In the genomic region with DNA sequence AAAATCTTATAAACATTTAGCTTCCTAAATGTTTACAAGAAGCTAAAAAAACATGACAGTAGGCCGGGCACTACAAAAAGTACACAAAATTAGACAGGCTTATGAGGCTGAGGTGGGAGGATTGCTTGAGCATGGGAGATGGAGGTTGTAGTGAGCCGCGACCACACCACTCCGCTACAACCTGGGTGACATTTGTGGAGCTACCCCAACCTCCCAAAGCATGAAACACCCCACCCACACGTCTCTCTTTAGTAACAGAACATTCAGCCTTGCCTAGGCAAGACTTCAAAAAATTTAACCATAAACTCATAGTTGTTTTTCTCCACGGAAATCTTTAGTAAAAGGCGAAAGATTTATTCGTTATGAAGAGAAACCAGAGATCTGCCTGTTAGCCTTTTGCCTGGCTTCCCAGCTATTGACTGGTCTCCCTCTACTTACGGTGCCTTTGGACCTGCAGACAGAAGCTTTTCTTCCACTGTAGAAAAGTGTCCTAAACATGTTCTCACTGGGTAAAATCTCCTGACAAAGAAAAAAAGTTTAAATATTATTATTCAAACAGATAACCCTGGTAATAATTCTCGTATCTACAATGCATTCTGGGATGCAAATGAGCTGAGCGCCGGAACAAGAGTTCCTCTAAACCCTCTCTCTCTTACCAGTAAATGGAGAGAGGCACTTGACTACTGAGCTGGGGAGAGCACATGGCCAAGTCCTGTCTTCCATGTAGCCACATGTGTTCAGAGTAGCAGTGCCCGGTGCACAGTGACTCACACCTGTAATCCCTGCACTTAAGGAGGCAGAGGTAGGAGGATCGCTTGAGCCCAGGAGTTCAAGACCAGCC, we compare ENCODE assay signal across 1 cellular context.
A peak's percentile ranks its signal among the peaks of the same experiment; 100 is the strongest.
TF ChIP-seq lines count a peak whose summit lies in the region.

No MANE protein-coding gene starts in this region.

TF ChIP-seq in HepG2, 621 proteins besides CTCF, POLR2A, EP300 and RAD21 (continued from another document and continues in another):
- TF ChIP-seq, protein P1, sequence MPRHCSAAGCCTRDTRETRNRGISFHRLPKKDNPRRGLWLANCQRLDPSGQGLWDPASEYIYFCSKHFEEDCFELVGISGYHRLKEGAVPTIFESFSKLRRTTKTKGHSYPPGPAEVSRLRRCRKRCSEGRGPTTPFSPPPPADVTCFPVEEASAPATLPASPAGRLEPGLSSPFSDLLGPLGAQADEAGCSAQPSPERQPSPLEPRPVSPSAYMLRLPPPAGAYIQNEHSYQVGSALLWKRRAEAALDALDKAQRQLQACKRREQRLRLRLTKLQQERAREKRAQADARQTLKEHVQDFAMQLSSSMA (CRISPR knock-in tag; IDR thresholded peaks at IDR 0.05): no peak
- TF ChIP-seq ZBTB42 (CRISPR knock-in tag; IDR thresholded peaks at IDR 0.05): peak; percentile 83; the same call in 1 of the 2 replicates
- TF ChIP-seq, protein P2, sequence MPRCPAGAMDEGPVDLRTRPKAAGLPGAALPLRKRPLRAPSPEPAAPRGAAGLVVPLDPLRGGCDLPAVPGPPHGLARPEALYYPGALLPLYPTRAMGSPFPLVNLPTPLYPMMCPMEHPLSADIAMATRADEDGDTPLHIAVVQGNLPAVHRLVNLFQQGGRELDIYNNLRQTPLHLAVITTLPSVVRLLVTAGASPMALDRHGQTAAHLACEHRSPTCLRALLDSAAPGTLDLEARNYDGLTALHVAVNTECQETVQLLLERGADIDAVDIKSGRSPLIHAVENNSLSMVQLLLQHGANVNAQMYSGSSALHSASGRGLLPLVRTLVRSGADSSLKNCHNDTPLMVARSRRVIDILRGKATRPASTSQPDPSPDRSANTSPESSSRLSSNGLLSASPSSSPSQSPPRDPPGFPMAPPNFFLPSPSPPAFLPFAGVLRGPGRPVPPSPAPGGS (CRISPR knock-in tag; IDR thresholded peaks at IDR 0.05): no peak
- no peak for TF ChIP-seq NFE2 (CRISPR knock-in tag; IDR thresholded peaks at IDR 0.05)
- no peak for TF ChIP-seq TCF7 (IDR thresholded peaks at IDR 0.05; ENCODE audit: low read depth)
- TF ChIP-seq TGIF2 (CRISPR knock-in tag; IDR thresholded peaks at IDR 0.05): peak; percentile 90
- TF ChIP-seq ZFP62 (CRISPR knock-in tag; IDR thresholded peaks at IDR 0.05): no peak
- TF ChIP-seq, protein P3, sequence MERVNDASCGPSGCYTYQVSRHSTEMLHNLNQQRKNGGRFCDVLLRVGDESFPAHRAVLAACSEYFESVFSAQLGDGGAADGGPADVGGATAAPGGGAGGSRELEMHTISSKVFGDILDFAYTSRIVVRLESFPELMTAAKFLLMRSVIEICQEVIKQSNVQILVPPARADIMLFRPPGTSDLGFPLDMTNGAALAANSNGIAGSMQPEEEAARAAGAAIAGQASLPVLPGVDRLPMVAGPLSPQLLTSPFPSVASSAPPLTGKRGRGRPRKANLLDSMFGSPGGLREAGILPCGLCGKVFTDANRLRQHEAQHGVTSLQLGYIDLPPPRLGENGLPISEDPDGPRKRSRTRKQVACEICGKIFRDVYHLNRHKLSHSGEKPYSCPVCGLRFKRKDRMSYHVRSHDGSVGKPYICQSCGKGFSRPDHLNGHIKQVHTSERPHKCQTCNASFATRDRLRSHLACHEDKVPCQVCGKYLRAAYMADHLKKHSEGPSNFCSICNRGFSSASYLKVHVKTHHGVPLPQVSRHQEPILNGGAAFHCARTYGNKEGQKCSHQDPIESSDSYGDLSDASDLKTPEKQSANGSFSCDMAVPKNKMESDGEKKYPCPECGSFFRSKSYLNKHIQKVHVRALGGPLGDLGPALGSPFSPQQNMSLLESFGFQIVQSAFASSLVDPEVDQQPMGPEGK (CRISPR knock-in tag; IDR thresholded peaks at IDR 0.05): peak; percentile 54
- no peak for TF ChIP-seq SYNCRIP (IDR thresholded peaks at IDR 0.05; ENCODE audit: insufficient read depth, low read depth, low read length)
- no peak for TF ChIP-seq ZBTB1 (CRISPR knock-in tag; IDR thresholded peaks at IDR 0.05; ENCODE audit: borderline replicate concordance)
- TF ChIP-seq ZNF430 (CRISPR knock-in tag; IDR thresholded peaks at IDR 0.05): peak; percentile 29; the same call in 1 of the 2 replicates
- TF ChIP-seq ZKSCAN8 (CRISPR knock-in tag; IDR thresholded peaks at IDR 0.05; ENCODE audit: borderline replicate concordance): peak; percentile 77; the same call in 1 of the 2 replicates
- TF ChIP-seq, protein P4, sequence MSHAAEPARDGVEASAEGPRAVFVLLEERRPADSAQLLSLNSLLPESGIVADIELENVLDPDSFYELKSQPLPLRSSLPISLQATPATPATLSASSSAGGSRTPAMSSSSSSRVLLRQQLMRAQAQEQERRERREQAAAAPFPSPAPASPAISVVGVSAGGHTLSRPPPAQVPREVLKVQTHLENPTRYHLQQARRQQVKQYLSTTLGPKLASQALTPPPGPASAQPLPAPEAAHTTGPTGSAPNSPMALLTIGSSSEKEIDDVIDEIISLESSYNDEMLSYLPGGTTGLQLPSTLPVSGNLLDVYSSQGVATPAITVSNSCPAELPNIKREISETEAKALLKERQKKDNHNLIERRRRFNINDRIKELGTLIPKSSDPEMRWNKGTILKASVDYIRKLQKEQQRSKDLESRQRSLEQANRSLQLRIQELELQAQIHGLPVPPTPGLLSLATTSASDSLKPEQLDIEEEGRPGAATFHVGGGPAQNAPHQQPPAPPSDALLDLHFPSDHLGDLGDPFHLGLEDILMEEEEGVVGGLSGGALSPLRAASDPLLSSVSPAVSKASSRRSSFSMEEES (CRISPR knock-in tag; IDR thresholded peaks at IDR 0.05): peak; percentile 29; the same call in 1 of the 2 replicates
- TF ChIP-seq PAWR (CRISPR knock-in tag; IDR thresholded peaks at IDR 0.05; ENCODE audit: borderline replicate concordance): no peak
- TF ChIP-seq CAMTA2 (CRISPR knock-in tag; IDR thresholded peaks at IDR 0.05; ENCODE audit: borderline replicate concordance): no peak
- TF ChIP-seq, protein P5, sequence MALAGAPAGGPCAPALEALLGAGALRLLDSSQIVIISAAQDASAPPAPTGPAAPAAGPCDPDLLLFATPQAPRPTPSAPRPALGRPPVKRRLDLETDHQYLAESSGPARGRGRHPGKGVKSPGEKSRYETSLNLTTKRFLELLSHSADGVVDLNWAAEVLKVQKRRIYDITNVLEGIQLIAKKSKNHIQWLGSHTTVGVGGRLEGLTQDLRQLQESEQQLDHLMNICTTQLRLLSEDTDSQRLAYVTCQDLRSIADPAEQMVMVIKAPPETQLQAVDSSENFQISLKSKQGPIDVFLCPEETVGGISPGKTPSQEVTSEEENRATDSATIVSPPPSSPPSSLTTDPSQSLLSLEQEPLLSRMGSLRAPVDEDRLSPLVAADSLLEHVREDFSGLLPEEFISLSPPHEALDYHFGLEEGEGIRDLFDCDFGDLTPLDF (CRISPR knock-in tag; IDR thresholded peaks at IDR 0.05): peak; percentile 36; the same call in 1 of the 2 replicates
- TF ChIP-seq, protein P6, sequence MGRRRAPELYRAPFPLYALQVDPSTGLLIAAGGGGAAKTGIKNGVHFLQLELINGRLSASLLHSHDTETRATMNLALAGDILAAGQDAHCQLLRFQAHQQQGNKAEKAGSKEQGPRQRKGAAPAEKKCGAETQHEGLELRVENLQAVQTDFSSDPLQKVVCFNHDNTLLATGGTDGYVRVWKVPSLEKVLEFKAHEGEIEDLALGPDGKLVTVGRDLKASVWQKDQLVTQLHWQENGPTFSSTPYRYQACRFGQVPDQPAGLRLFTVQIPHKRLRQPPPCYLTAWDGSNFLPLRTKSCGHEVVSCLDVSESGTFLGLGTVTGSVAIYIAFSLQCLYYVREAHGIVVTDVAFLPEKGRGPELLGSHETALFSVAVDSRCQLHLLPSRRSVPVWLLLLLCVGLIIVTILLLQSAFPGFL (CRISPR knock-in tag; IDR thresholded peaks at IDR 0.05): no peak
- TF ChIP-seq, protein P7, sequence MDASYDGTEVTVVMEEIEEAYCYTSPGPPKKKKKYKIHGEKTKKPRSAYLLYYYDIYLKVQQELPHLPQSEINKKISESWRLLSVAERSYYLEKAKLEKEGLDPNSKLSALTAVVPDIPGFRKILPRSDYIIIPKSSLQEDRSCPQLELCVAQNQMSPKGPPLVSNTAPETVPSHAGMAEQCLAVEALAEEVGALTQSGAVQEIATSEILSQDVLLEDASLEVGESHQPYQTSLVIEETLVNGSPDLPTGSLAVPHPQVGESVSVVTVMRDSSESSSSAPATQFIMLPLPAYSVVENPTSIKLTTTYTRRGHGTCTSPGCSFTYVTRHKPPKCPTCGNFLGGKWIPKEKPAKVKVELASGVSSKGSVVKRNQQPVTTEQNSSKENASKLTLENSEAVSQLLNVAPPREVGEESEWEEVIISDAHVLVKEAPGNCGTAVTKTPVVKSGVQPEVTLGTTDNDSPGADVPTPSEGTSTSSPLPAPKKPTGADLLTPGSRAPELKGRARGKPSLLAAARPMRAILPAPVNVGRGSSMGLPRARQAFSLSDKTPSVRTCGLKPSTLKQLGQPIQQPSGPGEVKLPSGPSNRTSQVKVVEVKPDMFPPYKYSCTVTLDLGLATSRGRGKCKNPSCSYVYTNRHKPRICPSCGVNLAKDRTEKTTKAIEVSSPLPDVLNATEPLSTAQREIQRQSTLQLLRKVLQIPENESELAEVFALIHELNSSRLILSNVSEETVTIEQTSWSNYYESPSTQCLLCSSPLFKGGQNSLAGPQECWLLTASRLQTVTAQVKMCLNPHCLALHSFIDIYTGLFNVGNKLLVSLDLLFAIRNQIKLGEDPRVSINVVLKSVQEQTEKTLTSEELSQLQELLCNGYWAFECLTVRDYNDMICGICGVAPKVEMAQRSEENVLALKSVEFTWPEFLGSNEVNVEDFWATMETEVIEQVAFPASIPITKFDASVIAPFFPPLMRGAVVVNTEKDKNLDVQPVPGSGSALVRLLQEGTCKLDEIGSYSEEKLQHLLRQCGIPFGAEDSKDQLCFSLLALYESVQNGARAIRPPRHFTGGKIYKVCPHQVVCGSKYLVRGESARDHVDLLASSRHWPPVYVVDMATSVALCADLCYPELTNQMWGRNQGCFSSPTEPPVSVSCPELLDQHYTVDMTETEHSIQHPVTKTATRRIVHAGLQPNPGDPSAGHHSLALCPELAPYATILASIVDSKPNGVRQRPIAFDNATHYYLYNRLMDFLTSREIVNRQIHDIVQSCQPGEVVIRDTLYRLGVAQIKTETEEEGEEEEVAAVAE (CRISPR knock-in tag; IDR thresholded peaks at IDR 0.05; ENCODE audit: borderline replicate concordance): 0 out of 2 replicates have a peak, but pooled peaks have one; percentile 33
- peak; percentile 81 for TF ChIP-seq NAIF1 (CRISPR knock-in tag; IDR thresholded peaks at IDR 0.05; ENCODE audit: borderline replicate concordance)
- no peak for TF ChIP-seq CENPX (CRISPR knock-in tag; IDR thresholded peaks at IDR 0.05)
- no peak for TF ChIP-seq IKZF4 (CRISPR knock-in tag; IDR thresholded peaks at IDR 0.05; ENCODE audit: borderline replicate concordance, low read depth, not compliant biosample characterization)
- TF ChIP-seq, protein P8, sequence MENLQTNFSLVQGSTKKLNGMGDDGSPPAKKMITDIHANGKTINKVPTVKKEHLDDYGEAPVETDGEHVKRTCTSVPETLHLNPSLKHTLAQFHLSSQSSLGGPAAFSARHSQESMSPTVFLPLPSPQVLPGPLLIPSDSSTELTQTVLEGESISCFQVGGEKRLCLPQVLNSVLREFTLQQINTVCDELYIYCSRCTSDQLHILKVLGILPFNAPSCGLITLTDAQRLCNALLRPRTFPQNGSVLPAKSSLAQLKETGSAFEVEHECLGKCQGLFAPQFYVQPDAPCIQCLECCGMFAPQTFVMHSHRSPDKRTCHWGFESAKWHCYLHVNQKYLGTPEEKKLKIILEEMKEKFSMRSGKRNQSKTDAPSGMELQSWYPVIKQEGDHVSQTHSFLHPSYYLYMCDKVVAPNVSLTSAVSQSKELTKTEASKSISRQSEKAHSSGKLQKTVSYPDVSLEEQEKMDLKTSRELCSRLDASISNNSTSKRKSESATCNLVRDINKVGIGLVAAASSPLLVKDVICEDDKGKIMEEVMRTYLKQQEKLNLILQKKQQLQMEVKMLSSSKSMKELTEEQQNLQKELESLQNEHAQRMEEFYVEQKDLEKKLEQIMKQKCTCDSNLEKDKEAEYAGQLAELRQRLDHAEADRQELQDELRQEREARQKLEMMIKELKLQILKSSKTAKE (CRISPR knock-in tag; IDR thresholded peaks at IDR 0.05; ENCODE audit: borderline replicate concordance): no peak
- TF ChIP-seq ATM (IDR thresholded peaks at IDR 0.05; ENCODE audit: borderline replicate concordance): no peak
- no peak for TF ChIP-seq ZSCAN22 (CRISPR knock-in tag; IDR thresholded peaks at IDR 0.05)
- TF ChIP-seq SP1 (IDR thresholded peaks at IDR 0.05): no peak
- TF ChIP-seq SP1 (CRISPR knock-in tag; IDR thresholded peaks at IDR 0.05): peak; percentile 51; the same call in 1 of the 2 replicates
- TF ChIP-seq HNF4A (CRISPR knock-in tag; IDR thresholded peaks at IDR 0.05): no peak
- TF ChIP-seq, protein P9, sequence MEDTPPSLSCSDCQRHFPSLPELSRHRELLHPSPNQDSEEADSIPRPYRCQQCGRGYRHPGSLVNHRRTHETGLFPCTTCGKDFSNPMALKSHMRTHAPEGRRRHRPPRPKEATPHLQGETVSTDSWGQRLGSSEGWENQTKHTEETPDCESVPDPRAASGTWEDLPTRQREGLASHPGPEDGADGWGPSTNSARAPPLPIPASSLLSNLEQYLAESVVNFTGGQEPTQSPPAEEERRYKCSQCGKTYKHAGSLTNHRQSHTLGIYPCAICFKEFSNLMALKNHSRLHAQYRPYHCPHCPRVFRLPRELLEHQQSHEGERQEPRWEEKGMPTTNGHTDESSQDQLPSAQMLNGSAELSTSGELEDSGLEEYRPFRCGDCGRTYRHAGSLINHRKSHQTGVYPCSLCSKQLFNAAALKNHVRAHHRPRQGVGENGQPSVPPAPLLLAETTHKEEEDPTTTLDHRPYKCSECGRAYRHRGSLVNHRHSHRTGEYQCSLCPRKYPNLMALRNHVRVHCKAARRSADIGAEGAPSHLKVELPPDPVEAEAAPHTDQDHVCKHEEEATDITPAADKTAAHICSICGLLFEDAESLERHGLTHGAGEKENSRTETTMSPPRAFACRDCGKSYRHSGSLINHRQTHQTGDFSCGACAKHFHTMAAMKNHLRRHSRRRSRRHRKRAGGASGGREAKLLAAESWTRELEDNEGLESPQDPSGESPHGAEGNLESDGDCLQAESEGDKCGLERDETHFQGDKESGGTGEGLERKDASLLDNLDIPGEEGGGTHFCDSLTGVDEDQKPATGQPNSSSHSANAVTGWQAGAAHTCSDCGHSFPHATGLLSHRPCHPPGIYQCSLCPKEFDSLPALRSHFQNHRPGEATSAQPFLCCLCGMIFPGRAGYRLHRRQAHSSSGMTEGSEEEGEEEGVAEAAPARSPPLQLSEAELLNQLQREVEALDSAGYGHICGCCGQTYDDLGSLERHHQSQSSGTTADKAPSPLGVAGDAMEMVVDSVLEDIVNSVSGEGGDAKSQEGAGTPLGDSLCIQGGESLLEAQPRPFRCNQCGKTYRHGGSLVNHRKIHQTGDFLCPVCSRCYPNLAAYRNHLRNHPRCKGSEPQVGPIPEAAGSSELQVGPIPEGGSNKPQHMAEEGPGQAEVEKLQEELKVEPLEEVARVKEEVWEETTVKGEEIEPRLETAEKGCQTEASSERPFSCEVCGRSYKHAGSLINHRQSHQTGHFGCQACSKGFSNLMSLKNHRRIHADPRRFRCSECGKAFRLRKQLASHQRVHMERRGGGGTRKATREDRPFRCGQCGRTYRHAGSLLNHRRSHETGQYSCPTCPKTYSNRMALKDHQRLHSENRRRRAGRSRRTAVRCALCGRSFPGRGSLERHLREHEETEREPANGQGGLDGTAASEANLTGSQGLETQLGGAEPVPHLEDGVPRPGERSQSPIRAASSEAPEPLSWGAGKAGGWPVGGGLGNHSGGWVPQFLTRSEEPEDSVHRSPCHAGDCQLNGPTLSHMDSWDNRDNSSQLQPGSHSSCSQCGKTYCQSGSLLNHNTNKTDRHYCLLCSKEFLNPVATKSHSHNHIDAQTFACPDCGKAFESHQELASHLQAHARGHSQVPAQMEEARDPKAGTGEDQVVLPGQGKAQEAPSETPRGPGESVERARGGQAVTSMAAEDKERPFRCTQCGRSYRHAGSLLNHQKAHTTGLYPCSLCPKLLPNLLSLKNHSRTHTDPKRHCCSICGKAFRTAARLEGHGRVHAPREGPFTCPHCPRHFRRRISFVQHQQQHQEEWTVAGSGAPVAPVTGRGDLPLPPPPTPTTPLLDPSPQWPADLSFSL (CRISPR knock-in tag; IDR thresholded peaks at IDR 0.05): no peak
- TF ChIP-seq JDP2 (CRISPR knock-in tag; IDR thresholded peaks at IDR 0.05; ENCODE audit: borderline replicate concordance): no peak
- TF ChIP-seq SRSF9 (IDR thresholded peaks at IDR 0.05; ENCODE audit: borderline replicate concordance, insufficient read depth, low read depth, low read length, poor library complexity, severe bottlenecking): no peak
- peak; percentile 50 for TF ChIP-seq GATAD2A (CRISPR knock-in tag; IDR thresholded peaks at IDR 0.05)
